ENCODE assay signal across 8 cellular contexts in genomic region chr10:90592903-90593302, GRCh38.
DNase-seq lines count a peak whose midpoint lies in the region; ATAC-seq and TF ChIP-seq lines count a peak whose summit lies in the region.

No MANE protein-coding gene starts in this region.

- H3K79me2 ChIP-seq in Karpas-422 (ENCODE audit: low read length): no peaks in the 10 kb centered on the region

- ATAC-seq in GM18867 (IDR thresholded peaks at IDR 0.05; ENCODE audit: unreplicated experiment) (peak; percentile 89), heart right ventricle (peak in 5 of 8 donors; percentile 51 to 72 (median 57)), GM21576 (IDR thresholded peaks at IDR 0.05; ENCODE audit: unreplicated experiment) (no peak)
- peak; percentile 75 for ATAC-seq in stimulated activated memory B cell treated with anti-CD40 and anti-IgM and Interleukin-4, amounts not matched to agents 10 μg/mL and 1 μg/mL and 100 μg/mL, for 72 hours

- no peaks in the 10 kb centered on the region for H4K20me1 ChIP-seq in Karpas-422 (ENCODE audit: insufficient read depth, low read depth, low read length)

- no peaks in the 10 kb centered on the region for H3K4me1 Mint-ChIP-seq in stimulated activated memory B cell treated with anti-CD40 and anti-IgM and Interleukin-4, amounts not matched to agents 10 μg/mL and 1 μg/mL and 100 μg/mL, for 72 hours

- H3K4me1 ChIP-seq in Karpas-422 (ENCODE audit: low read length) (no peaks in the 10 kb centered on the region), heart right ventricle (peaks cover 0 to 9% (median 0%) of the 10 kb centered on the region in 9 donors)

- no peaks in the 10 kb centered on the region for H3K36me3 Mint-ChIP-seq in stimulated activated memory B cell treated with anti-CD40 and anti-IgM and Interleukin-4, amounts not matched to agents 10 μg/mL and 1 μg/mL and 100 μg/mL, for 72 hours

- no peak overlapping the region for H3K4me2 ChIP-seq in Karpas-422 (ENCODE audit: low read depth, low read length, poor library complexity, severe bottlenecking)

- H3K9me3 ChIP-seq in Karpas-422 (ENCODE audit: low read length): no peaks in the 10 kb centered on the region
- no peaks in the 10 kb centered on the region for H3K9me3 ChIP-seq in heart right ventricle

- peaks cover 3% of the 10 kb centered on the region for H3K9me3 Mint-ChIP-seq in stimulated activated memory B cell treated with anti-CD40 and anti-IgM and Interleukin-4, amounts not matched to agents 10 μg/mL and 1 μg/mL and 100 μg/mL, for 72 hours

- H3K4me3 Mint-ChIP-seq in stimulated activated memory B cell treated with anti-CD40 and anti-IgM and Interleukin-4, amounts not matched to agents 10 μg/mL and 1 μg/mL and 100 μg/mL, for 72 hours: no peak overlapping the region

- peaks cover 12% of the 10 kb centered on the region for H3K27me3 Mint-ChIP-seq in stimulated activated memory B cell treated with anti-CD40 and anti-IgM and Interleukin-4, amounts not matched to agents 10 μg/mL and 1 μg/mL and 100 μg/mL, for 72 hours

- no peak overlapping the region for H3K27ac Mint-ChIP-seq in stimulated activated memory B cell treated with anti-CD40 and anti-IgM and Interleukin-4, amounts not matched to agents 10 μg/mL and 1 μg/mL and 100 μg/mL, for 72 hours

- 25 to 39% methylated on average over 2 of the region's 2 CpGs for WGBS in heart right ventricle, 2 donors

- H3K27me3 ChIP-seq in BJ (ENCODE audit: control insufficient read depth, insufficient read depth, low read length): peaks cover 1% of the 10 kb centered on the region
- H3K27me3 ChIP-seq in Karpas-422 (ENCODE audit: low read length): no peaks in the 10 kb centered on the region
- H3K27me3 ChIP-seq in heart right ventricle: peaks cover 0 to 4% (median 0%) of the 10 kb centered on the region in 7 donors

- TF ChIP-seq CTCF in BJ (IDR thresholded peaks at IDR 0.05; ENCODE audit: insufficient read depth, low read depth, low read length) (peak; percentile 68), heart right ventricle (IDR thresholded peaks at IDR 0.05) (peak in 7 of 9 donors; percentile 21 to 48 (median 33))

- no peak overlapping the region for H3K9ac ChIP-seq in Karpas-422 (ENCODE audit: low read length)

- H3K27ac ChIP-seq in Karpas-422 (ENCODE audit: low read length) (no peak overlapping the region), heart right ventricle (no peak overlapping the region)

- CTCF ChIA-PET in BJ (lab: Yijun Ruan, JAX): interaction anchor here (0.9 to 3.5 kb wide), 7 partner anchors 11 to 799 kb away, joined by 3 to 19 read pairs (median 4); no protein-coding TSS in a partner anchor

- POLR2A ChIA-PET in BJ (lab: Charles Lee): no interaction called here

- DNase-seq in BJ (ENCODE audit: low read depth) (no peak), Karpas-422 (peak; percentile 51), SW480 (ENCODE audit: low spot score) (peak; percentile 50), heart right ventricle (peak; percentile 15 to 24)
- no peak for DNase-seq in stimulated activated CD4-positive, alpha-beta T cell treated with anti-CD3 and anti-CD28 coated beads, Interleukin-2, amount 100 ng/mL, for 48 hours

- H3K4me3 ChIP-seq in BJ (ENCODE audit: low read depth, low read length) (no peak overlapping the region), Karpas-422 (ENCODE audit: low read length) (no peak overlapping the region), heart right ventricle (no peak overlapping the region)

- intact Hi-C loops in heart right ventricle (cut with DNase I): no loop called here

- H3K36me3 ChIP-seq in BJ (ENCODE audit: control insufficient read depth, insufficient read depth, low read length): no peaks in the 10 kb centered on the region
- no peaks in the 10 kb centered on the region for H3K36me3 ChIP-seq in Karpas-422 (ENCODE audit: insufficient read depth, low read length)
- H3K36me3 ChIP-seq in heart right ventricle: no peaks in the 10 kb centered on the region

- H3K9me2 ChIP-seq in Karpas-422 (replicated peaks; ENCODE audit: insufficient read depth, low read length): no peaks in the 10 kb centered on the region

- no peak overlapping the region for H2AFZ ChIP-seq in Karpas-422 (ENCODE audit: low read length)

Comparison
In these comparisons a context has a peak if more than half of its experiments do, and no peak if none do; other contexts are left out.
1. DNase-seq: peak in Karpas-422 (single experiment), SW480 (single experiment) and heart right ventricle (2 of 2); none in BJ (single experiment) and stimulated activated CD4-positive, alpha-beta T cell treated with anti-CD3 and anti-CD28 coated beads, Interleukin-2, amount 100 ng/mL, for 48 hours (0 of 2).